ENCODE assay signal across 18 cellular contexts in genomic region chr10:8532647-8533046, GRCh38.
DNase-seq lines count a peak whose midpoint lies in the region; ATAC-seq lines count a peak whose summit lies in the region.
"Had no signal": no experiment of that assay in that cellular context is flagged by ENCODE, and none has a peak within 500 bp of the region (broad histone marks: within the 10 kb centered on the region; RNA-seq: fewer than 3 reads in every experiment).

No MANE protein-coding gene starts in this region.

- H3K4me1 Mint-ChIP-seq in activated CD4-positive, alpha-beta T cell treated with anti-CD3 and anti-CD28 coated beads for 36 hours, result peaks cover 10% of the 10 kb centered on the region
- peaks cover 5% of the 10 kb centered on the region for H3K4me1 Mint-ChIP-seq in stimulated activated naive CD8-positive, alpha-beta T cell treated with anti-CD3 and anti-CD28 coated beads, Interleukin-15, amount 100 ng/mL, for 72 hours
- no peaks in the 10 kb centered on the region for H3K4me1 Mint-ChIP-seq in stimulated activated effector memory CD8-positive, alpha-beta T cell treated with anti-CD3 and anti-CD28 coated beads, Interleukin-12 subunit alpha, Interleukin-12 subunit beta, amount 100 ng/mL, for 72 hours
- H3K4me1 Mint-ChIP-seq: CD14-positive monocyte; CD8-positive, alpha-beta memory T cell had no signal

- peaks cover 9% of the 10 kb centered on the region for H3K27me3 Mint-ChIP-seq in activated CD4-positive, alpha-beta T cell treated with anti-CD3 and anti-CD28 coated beads for 36 hours
- H3K27me3 Mint-ChIP-seq in stimulated activated naive CD8-positive, alpha-beta T cell treated with anti-CD3 and anti-CD28 coated beads, Interleukin-15, amount 100 ng/mL, for 72 hours, result peaks cover 8% of the 10 kb centered on the region
- H3K27me3 Mint-ChIP-seq: CD4-positive, alpha-beta T cell had no signal

- no peak overlapping the region for H3K27ac Mint-ChIP-seq in activated CD4-positive, alpha-beta T cell treated with anti-CD3 and anti-CD28 coated beads for 36 hours
- H3K27ac Mint-ChIP-seq in stimulated activated naive CD8-positive, alpha-beta T cell treated with anti-CD3 and anti-CD28 coated beads, Interleukin-15, amount 100 ng/mL, for 72 hours, result no peak overlapping the region
- H3K27ac Mint-ChIP-seq in stimulated activated effector memory CD8-positive, alpha-beta T cell treated with anti-CD3 and anti-CD28 coated beads, Interleukin-12 subunit alpha, Interleukin-12 subunit beta, amount 100 ng/mL, for 72 hours, result no peak overlapping the region
- H3K27ac Mint-ChIP-seq: CD14-positive monocyte; CD4-positive, alpha-beta T cell; CD8-positive, alpha-beta memory T cell; HFFc6 had no signal

- no peaks in the 10 kb centered on the region for H3K9me3 Mint-ChIP-seq in activated CD4-positive, alpha-beta T cell treated with anti-CD3 and anti-CD28 coated beads for 36 hours (ENCODE audit: low read depth)
- no peaks in the 10 kb centered on the region for H3K9me3 Mint-ChIP-seq in stimulated activated naive CD8-positive, alpha-beta T cell treated with anti-CD3 and anti-CD28 coated beads, Interleukin-15, amount 100 ng/mL, for 72 hours
- no peaks in the 10 kb centered on the region for H3K9me3 Mint-ChIP-seq in stimulated activated effector memory CD8-positive, alpha-beta T cell treated with anti-CD3 and anti-CD28 coated beads, Interleukin-12 subunit alpha, Interleukin-12 subunit beta, amount 100 ng/mL, for 72 hours
- H3K9me3 Mint-ChIP-seq: CD4-positive, alpha-beta T cell; CD8-positive, alpha-beta memory T cell had no signal

- POLR2A ChIA-PET in activated CD4-positive, alpha-beta T cell treated with anti-CD3 and anti-CD28 coated beads for 36 hours (lab: Charles Lee), result no interaction called here

- intact Hi-C loops in activated CD4-positive, alpha-beta T cell treated with anti-CD3 and anti-CD28 coated beads for 36 hours (cut with DNase I, micrococcal nuclease), result no loop called here

- no peaks in the 10 kb centered on the region for H3K36me3 Mint-ChIP-seq in activated CD4-positive, alpha-beta T cell treated with anti-CD3 and anti-CD28 coated beads for 36 hours (ENCODE audit: low read depth)
- H3K36me3 Mint-ChIP-seq in stimulated activated effector memory CD8-positive, alpha-beta T cell treated with anti-CD3 and anti-CD28 coated beads, Interleukin-12 subunit alpha, Interleukin-12 subunit beta, amount 100 ng/mL, for 72 hours, result no peaks in the 10 kb centered on the region
- H3K36me3 Mint-ChIP-seq: CD14-positive monocyte had no signal

- CTCF ChIA-PET in activated CD4-positive, alpha-beta T cell treated with anti-CD3 and anti-CD28 coated beads for 36 hours (lab: Charles Lee), result no interaction called here

- no peak for DNase-seq in activated CD4-positive, alpha-beta T cell treated with anti-CD3 and anti-CD28 coated beads for 36 hours
- DNase-seq in activated CD4-positive, alpha-beta T cell treated with anti-CD3 and anti-CD28 coated beads for 48 hours, result no peak
- DNase-seq in stimulated activated naive CD8-positive, alpha-beta T cell treated with anti-CD3 and anti-CD28 coated beads, Interleukin-15, amount 100 ng/mL, for 72 hours, result no peak
- DNase-seq in stimulated activated naive CD8-positive, alpha-beta T cell treated with anti-CD3 and anti-CD28 coated beads, Interleukin-15, Interleukin-2, amounts not matched to agents 100 U/mL and 50 U/mL, for 24 hours, result no peak
- no peak for DNase-seq in stimulated activated effector memory CD8-positive, alpha-beta T cell treated with anti-CD3 and anti-CD28 coated beads, Interleukin-12 subunit alpha, Interleukin-12 subunit beta, amount 100 ng/mL, for 72 hours (ENCODE audit: low spot score in 2 of 2)
- DNase-seq in NCI-H524 (lab: John Stamatoyannopoulos, UW), result no peak
- DNase-seq: AML-193; BE2C; CD4-positive, alpha-beta T cell; CD8-positive, alpha-beta memory T cell; DMS 273 treated with DMSO at 0.1 percent for 48 hours; DMS79; EL; GDM1; GOT3; HFFc6 had no signal

- no peak overlapping the region for H3K4me3 Mint-ChIP-seq in activated CD4-positive, alpha-beta T cell treated with anti-CD3 and anti-CD28 coated beads for 36 hours
- H3K4me3 Mint-ChIP-seq in stimulated activated naive CD8-positive, alpha-beta T cell treated with anti-CD3 and anti-CD28 coated beads, Interleukin-15, amount 100 ng/mL, for 72 hours, result no peak overlapping the region
- no peak overlapping the region for H3K4me3 Mint-ChIP-seq in stimulated activated effector memory CD8-positive, alpha-beta T cell treated with anti-CD3 and anti-CD28 coated beads, Interleukin-12 subunit alpha, Interleukin-12 subunit beta, amount 100 ng/mL, for 72 hours
- H3K4me3 Mint-ChIP-seq: CD14-positive monocyte; CD4-positive, alpha-beta T cell; CD8-positive, alpha-beta memory T cell; HFFc6 had no signal

- ATAC-seq in activated CD4-positive, alpha-beta T cell treated with anti-CD3 and anti-CD28 coated beads for 36 hours, result peak; percentile 74
- ATAC-seq in stimulated activated naive CD8-positive, alpha-beta T cell treated with anti-CD3 and anti-CD28 coated beads, Interleukin-15, amount 100 ng/mL, for 72 hours, result peak; percentile 54
- no peak for ATAC-seq in stimulated activated naive CD8-positive, alpha-beta T cell treated with anti-CD3 and anti-CD28 coated beads, Interleukin-15, Interleukin-2, amounts not matched to agents 100 U/mL and 50 U/mL, for 24 hours
- ATAC-seq in stimulated activated effector memory CD8-positive, alpha-beta T cell treated with anti-CD3 and anti-CD28 coated beads, Interleukin-12 subunit alpha, Interleukin-12 subunit beta, amount 100 ng/mL, for 72 hours, result peak; percentile 47
- ATAC-seq: GM12878 had no signal
